1 cellular context compared by ENCODE assay signal in the genomic region with DNA sequence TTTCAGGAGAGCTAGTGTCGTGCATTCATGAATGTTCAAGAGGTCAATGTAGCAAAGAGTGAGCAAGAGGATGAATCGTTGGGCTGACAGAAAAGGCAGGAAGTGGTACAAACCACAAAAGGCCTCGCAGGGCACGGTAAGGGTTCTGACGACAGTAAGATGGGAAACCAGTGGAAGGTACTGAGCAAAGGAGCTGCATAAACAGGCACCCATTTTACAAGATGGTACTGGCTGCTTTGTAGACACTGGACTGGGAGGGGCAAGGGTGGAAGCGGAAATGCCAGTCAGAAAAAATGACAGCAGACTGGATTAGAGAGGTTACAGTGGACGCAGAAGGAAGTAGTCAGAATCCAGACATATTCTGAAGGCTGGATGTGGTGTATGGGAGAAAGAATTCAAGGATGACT.
TF ChIP-seq lines count a peak whose summit lies in the region.

No MANE protein-coding gene starts in this region.

TF ChIP-seq in WTC11, 78 proteins besides CTCF, POLR2A, EP300 and RAD21 (continued from another document):
- TF ChIP-seq ERG (CRISPR knock-in tag; IDR thresholded peaks at IDR 0.05): no peak
- no peak for TF ChIP-seq ZNF219 (CRISPR knock-in tag; IDR thresholded peaks at IDR 0.05; ENCODE audit: borderline replicate concordance)
